In the genomic region with DNA sequence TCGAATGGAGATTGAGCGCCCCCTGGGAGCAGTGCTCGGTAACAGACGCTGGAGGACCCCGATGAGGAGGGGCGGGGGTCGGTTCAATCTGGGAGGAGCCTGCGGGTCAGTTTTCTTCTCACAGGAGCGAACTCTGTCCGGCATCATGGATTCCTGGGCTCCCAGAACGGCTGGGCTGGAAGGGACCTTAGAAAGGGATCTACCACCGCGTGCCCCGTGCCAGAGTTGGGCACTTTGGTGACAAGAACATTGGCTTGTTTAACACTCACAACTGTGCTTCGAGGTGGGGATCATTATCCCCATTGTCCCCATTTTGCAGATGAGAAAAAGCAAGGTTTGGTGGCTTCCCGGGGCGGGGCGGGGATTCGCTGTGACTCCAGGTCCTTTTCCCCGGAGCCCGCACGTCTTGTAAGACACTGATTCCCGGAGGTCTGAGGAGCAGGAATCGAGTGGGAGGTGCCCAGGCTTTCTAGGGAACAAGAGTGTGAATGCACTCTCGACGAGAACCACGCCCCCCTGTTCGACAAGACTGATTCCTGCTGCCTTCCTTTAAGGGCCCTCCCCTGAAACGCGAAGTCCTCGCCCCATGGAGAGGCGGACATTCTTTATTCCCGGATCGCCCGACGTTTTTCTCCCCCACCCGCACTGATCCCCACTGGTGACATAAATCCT, we compare ENCODE assay signal across 8 cellular contexts. TPM values are rescaled to one million over a fixed set of nuclear protein-coding genes. Genes with fewer than 3 reads are reported as not detected.
DNase-seq lines count a peak whose midpoint lies in the region; ATAC-seq, FAIRE-seq and TF ChIP-seq lines count a peak whose summit lies in the region.

No MANE protein-coding gene starts in this region.

- H3K79me2 ChIP-seq in SK-N-SH (ENCODE audit: insufficient read depth), result peaks cover 14% of the 10 kb centered on the region
- peaks cover 7% of the 10 kb centered on the region for H3K79me2 ChIP-seq in osteoblast (ENCODE audit: insufficient read depth, low read length)

- H3K36me3 ChIP-seq in SK-N-SH (replicated peaks in 1 of 2; ENCODE audit: control insufficient read depth in 1 of 2, insufficient read depth in 2 of 2, low read length in 1 of 2) (peaks cover 3 to 12% of the 10 kb centered on the region in 2 experiments), osteoblast (ENCODE audit: insufficient read depth, low read length) (peaks cover 11% of the 10 kb centered on the region)

- TF ChIP-seq EP300 in SK-N-SH (IDR thresholded peaks at IDR 0.05; ENCODE audit: borderline replicate concordance in 1 of 2, low read depth in 1 of 2, low read length in 1 of 2), result no peak

- H3K27ac Mint-ChIP-seq in activated naive CD8-positive, alpha-beta T cell, result peak overlapping the region; percentile 100
- H3K27ac Mint-ChIP-seq in glutamatergic neuron (ENCODE audit: unreplicated experiment), result peak overlapping the region; percentile 100

- peak; percentile 1 for ATAC-seq in GM18511 (IDR thresholded peaks at IDR 0.05; ENCODE audit: unreplicated experiment)

- no peaks in the 10 kb centered on the region for H3K9me3 Mint-ChIP-seq in activated naive CD8-positive, alpha-beta T cell (ENCODE audit: low read depth)
- H3K9me3 Mint-ChIP-seq in glutamatergic neuron (ENCODE audit: unreplicated experiment), result peaks cover 13% of the 10 kb centered on the region

- H3F3A ChIP-seq in SK-N-SH (replicated peaks; ENCODE audit: insufficient read depth), result peaks cover 16% of the 10 kb centered on the region

- FAIRE-seq in A204.1 (lab: Jason Lieb, UNC), result peak; percentile 82

- POLR2A ChIA-PET in SK-N-SH (lab: Yijun Ruan, JAX), result interaction anchor here (0.6 to 1.0 kb wide), 3 partner anchors 20 to 147 kb away, joined by 3 to 6 read pairs (median 4); no protein-coding TSS in a partner anchor

- 1% methylated on average over 26 of the region's 37 CpGs for WGBS in SK-N-SH (ENCODE audit: low lambda C conversion rate)

- H3K4me3 ChIP-seq in NB4 (ENCODE audit: low read depth, low read length) (peak overlapping the region; percentile 60), SK-N-SH (ENCODE audit: low read depth in 2 of 2, low read length in 1 of 2) (peak overlapping the region; percentile 72 to 80), osteoblast (ENCODE audit: insufficient read depth, low read length) (peak overlapping the region; percentile 76)

- peak overlapping the region; percentile 99 for H3K4me3 Mint-ChIP-seq in activated naive CD8-positive, alpha-beta T cell
- H3K4me3 Mint-ChIP-seq in glutamatergic neuron (ENCODE audit: unreplicated experiment), result peak overlapping the region; percentile 99

- peak; percentile 96 for TF ChIP-seq RAD21 in SK-N-SH (IDR thresholded peaks at IDR 0.05; ENCODE audit: low read length)

- peak overlapping the region; percentile 83 for H2AFZ ChIP-seq in SK-N-SH (ENCODE audit: low read depth)
- H2AFZ ChIP-seq in osteoblast (ENCODE audit: low read length), result peak overlapping the region; percentile 97

- peak; percentile 77 for TF ChIP-seq CTCF in NB4 (IDR thresholded peaks at IDR 0.05; ENCODE audit: low read depth, low read length)
- TF ChIP-seq CTCF in SK-N-SH (IDR thresholded peaks at IDR 0.05), result peak; percentile 90
- peak; percentile 84 for TF ChIP-seq CTCF in glutamatergic neuron (IDR thresholded peaks at IDR 0.05; ENCODE audit: partially characterized antibody, unreplicated experiment)
- TF ChIP-seq CTCF in osteoblast (IDR thresholded peaks at IDR 0.05; ENCODE audit: extremely low read depth, low read depth, low read length), result peak; percentile 94

- H3K4me2 ChIP-seq in SK-N-SH (peak overlapping the region; percentile 88), osteoblast (ENCODE audit: insufficient read depth, low read length) (peak overlapping the region; percentile 76)

- no peak for TF ChIP-seq POLR2A in NB4 (IDR thresholded peaks at IDR 0.05; ENCODE audit: extremely low read depth, insufficient read length)

- H4K20me1 ChIP-seq in SK-N-SH (ENCODE audit: insufficient read depth) (no peaks in the 10 kb centered on the region), osteoblast (ENCODE audit: insufficient read depth, low read length) (peaks cover 9% of the 10 kb centered on the region)

- CTCF ChIA-PET in SK-N-SH (lab: Yijun Ruan, JAX), result interaction anchor here (0.7 to 7.4 kb wide), 6 partner anchors 16 to 108 kb away, joined by 4 to 48 read pairs (median 6); no protein-coding TSS in a partner anchor

- H3K27ac ChIP-seq in SK-N-SH (ENCODE audit: low read depth in 2 of 2, low read length in 1 of 2) (peak overlapping the region; percentile 88 to 91), osteoblast (ENCODE audit: low read depth, low read length) (peak overlapping the region; percentile 71), temporal lobe (ENCODE audit: low read depth, low read length) (peak overlapping the region; percentile 85)

- H3K9me3 ChIP-seq in SK-N-SH (no peaks in the 10 kb centered on the region), osteoblast (ENCODE audit: low read depth, low read length) (no peaks in the 10 kb centered on the region)

- DNase-seq in NB4 (ENCODE audit: low read depth) (peak; percentile 93), SK-N-SH (peak; percentile 92), glutamatergic neuron (peak; percentile 98), osteoblast (ENCODE audit: insufficient read length, low spot score, missing footprints) (peak; percentile 96)

- peaks cover 0 to 15% of the 10 kb centered on the region in 2 experiments; a peak in 1 of 4 replicates for H3K4me1 ChIP-seq in SK-N-SH (ENCODE audit: control insufficient read depth in 1 of 2, insufficient read depth in 2 of 2, low read depth in 1 of 2, low read length in 1 of 2)
- peaks cover 18% of the 10 kb centered on the region for H3K4me1 ChIP-seq in osteoblast (ENCODE audit: insufficient read depth, low read length)

- peak overlapping the region; percentile 66 for H3K9ac ChIP-seq in SK-N-SH

- no peaks in the 10 kb centered on the region for H3K27me3 Mint-ChIP-seq in activated naive CD8-positive, alpha-beta T cell
- peaks cover 21% of the 10 kb centered on the region for H3K27me3 Mint-ChIP-seq in glutamatergic neuron (ENCODE audit: unreplicated experiment)

- H3K9me2 ChIP-seq in SK-N-SH, result no peaks in the 10 kb centered on the region

- no peaks in the 10 kb centered on the region for H3K36me3 Mint-ChIP-seq in activated naive CD8-positive, alpha-beta T cell
- no peaks in the 10 kb centered on the region for H3K36me3 Mint-ChIP-seq in glutamatergic neuron (ENCODE audit: unreplicated experiment)

- H3K4me1 Mint-ChIP-seq in activated naive CD8-positive, alpha-beta T cell (ENCODE audit: low read depth), result peaks cover 5% of the 10 kb centered on the region
- peaks cover 9% of the 10 kb centered on the region for H3K4me1 Mint-ChIP-seq in glutamatergic neuron (ENCODE audit: low read depth, unreplicated experiment)

- H3K27me3 ChIP-seq in SK-N-SH (ENCODE audit: insufficient read depth), result no peaks in the 10 kb centered on the region
- H3K27me3 ChIP-seq in osteoblast (ENCODE audit: insufficient read depth, low read length), result no peaks in the 10 kb centered on the region

TF ChIP-seq in SK-N-SH, 30 proteins besides CTCF, POLR2A, EP300 and RAD21 (continues in another document):
- TF ChIP-seq, protein P1, sequence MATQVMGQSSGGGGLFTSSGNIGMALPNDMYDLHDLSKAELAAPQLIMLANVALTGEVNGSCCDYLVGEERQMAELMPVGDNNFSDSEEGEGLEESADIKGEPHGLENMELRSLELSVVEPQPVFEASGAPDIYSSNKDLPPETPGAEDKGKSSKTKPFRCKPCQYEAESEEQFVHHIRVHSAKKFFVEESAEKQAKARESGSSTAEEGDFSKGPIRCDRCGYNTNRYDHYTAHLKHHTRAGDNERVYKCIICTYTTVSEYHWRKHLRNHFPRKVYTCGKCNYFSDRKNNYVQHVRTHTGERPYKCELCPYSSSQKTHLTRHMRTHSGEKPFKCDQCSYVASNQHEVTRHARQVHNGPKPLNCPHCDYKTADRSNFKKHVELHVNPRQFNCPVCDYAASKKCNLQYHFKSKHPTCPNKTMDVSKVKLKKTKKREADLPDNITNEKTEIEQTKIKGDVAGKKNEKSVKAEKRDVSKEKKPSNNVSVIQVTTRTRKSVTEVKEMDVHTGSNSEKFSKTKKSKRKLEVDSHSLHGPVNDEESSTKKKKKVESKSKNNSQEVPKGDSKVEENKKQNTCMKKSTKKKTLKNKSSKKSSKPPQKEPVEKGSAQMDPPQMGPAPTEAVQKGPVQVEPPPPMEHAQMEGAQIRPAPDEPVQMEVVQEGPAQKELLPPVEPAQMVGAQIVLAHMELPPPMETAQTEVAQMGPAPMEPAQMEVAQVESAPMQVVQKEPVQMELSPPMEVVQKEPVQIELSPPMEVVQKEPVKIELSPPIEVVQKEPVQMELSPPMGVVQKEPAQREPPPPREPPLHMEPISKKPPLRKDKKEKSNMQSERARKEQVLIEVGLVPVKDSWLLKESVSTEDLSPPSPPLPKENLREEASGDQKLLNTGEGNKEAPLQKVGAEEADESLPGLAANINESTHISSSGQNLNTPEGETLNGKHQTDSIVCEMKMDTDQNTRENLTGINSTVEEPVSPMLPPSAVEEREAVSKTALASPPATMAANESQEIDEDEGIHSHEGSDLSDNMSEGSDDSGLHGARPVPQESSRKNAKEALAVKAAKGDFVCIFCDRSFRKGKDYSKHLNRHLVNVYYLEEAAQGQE (IDR thresholded peaks at IDR 0.05; ENCODE audit: low read depth, low read length), result no peak

RNA-seq across cellular contexts. Expression of gene FBXL19, which starts 1.5 kb away (rescaled TPM):
- polyA plus RNA-seq in SK-N-SH (2012; rRNA removed), result 18.3 and 20.6 TPM in 2 replicates
- polyA plus RNA-seq in SK-N-SH (2012; cell fraction: cytosol; rRNA removed), result 8.6 and 15.1 TPM in 2 replicates
- polyA plus RNA-seq in SK-N-SH (2012; cell fraction: nucleus; rRNA removed), result 31.4 and 33.9 TPM in 2 replicates
- 76.8 TPM for total RNA-seq in glutamatergic neuron (ENCODE audit: unreplicated experiment)
- 12.7 and 14.5 TPM in 2 replicates for total RNA-seq in osteoblast
- 42.3 TPM for total RNA-seq in temporal lobe

RNA-seq across cellular contexts. Expression of gene CTF1, which starts 25.5 kb away (rescaled TPM):
- 35.9 and 45.7 TPM in 2 replicates for polyA plus RNA-seq in SK-N-SH (2012; rRNA removed)
- 25.7 and 32.1 TPM in 2 replicates for polyA plus RNA-seq in SK-N-SH (2012; cell fraction: cytosol; rRNA removed)
- 25.1 and 26.3 TPM in 2 replicates for polyA plus RNA-seq in SK-N-SH (2012; cell fraction: nucleus; rRNA removed)
- total RNA-seq in glutamatergic neuron (ENCODE audit: unreplicated experiment), result 1.7 TPM
- total RNA-seq in osteoblast, result 2.9 and 3.3 TPM in 2 replicates
- total RNA-seq in temporal lobe, result under 0.01 TPM

RNA-seq across cellular contexts. Expression of gene ORAI3, which starts 27.0 kb away (rescaled TPM):
- polyA plus RNA-seq in SK-N-SH (2012; rRNA removed), result 29.0 and 31.8 TPM in 2 replicates
- polyA plus RNA-seq in SK-N-SH (2012; cell fraction: cytosol; rRNA removed), result 23.3 and 28.4 TPM in 2 replicates
- 32.0 and 34.8 TPM in 2 replicates for polyA plus RNA-seq in SK-N-SH (2012; cell fraction: nucleus; rRNA removed)
- total RNA-seq in glutamatergic neuron (ENCODE audit: unreplicated experiment) (5.1 TPM), osteoblast (63.3 and 66.0 TPM in 2 replicates), temporal lobe (2.7 TPM)

RNA-seq across cellular contexts. Expression of gene BCL7C, which starts 28.0 kb away (rescaled TPM):
- polyA plus RNA-seq in SK-N-SH (2012; rRNA removed), result 48.5 and 56.3 TPM in 2 replicates
- polyA plus RNA-seq in SK-N-SH (2012; cell fraction: cytosol; rRNA removed), result 43.4 and 50.2 TPM in 2 replicates
- polyA plus RNA-seq in SK-N-SH (2012; cell fraction: nucleus; rRNA removed), result 18.9 and 20.3 TPM in 2 replicates
- total RNA-seq in glutamatergic neuron (ENCODE audit: unreplicated experiment) (24.0 TPM), osteoblast (33.3 and 36.2 TPM in 2 replicates), temporal lobe (27.0 TPM)

RNA-seq across cellular contexts. Expression of gene SETD1A, which starts 35.7 kb away (rescaled TPM):
- polyA plus RNA-seq in SK-N-SH (2012; rRNA removed), result 2.4 and 6.8 TPM in 2 replicates
- polyA plus RNA-seq in SK-N-SH (2012; cell fraction: cytosol; rRNA removed), result 4.2 and 6.8 TPM in 2 replicates
- 18.8 and 24.8 TPM in 2 replicates for polyA plus RNA-seq in SK-N-SH (2012; cell fraction: nucleus; rRNA removed)
- total RNA-seq in glutamatergic neuron (ENCODE audit: unreplicated experiment) (24.3 TPM), osteoblast (2.2 and 2.9 TPM in 2 replicates), temporal lobe (3.4 TPM)

Comparison
In these comparisons a context has a peak if more than half of its experiments do, and no peak if none do; other contexts are left out.
1. Peak in every context shown above with its lines: DNase-seq, ATAC-seq, H3K4me3 ChIP-seq and H3K27ac ChIP-seq.
2. RNA of gene ORAI3, which starts 27.0 kb away (total RNA-seq): 63.3 to 66.0 TPM in osteoblast; 5.1 TPM in glutamatergic neuron (single experiment) and 2.7 TPM in temporal lobe (single experiment); every median in the first group is over 10 times any median in the second.